In the genomic region with DNA sequence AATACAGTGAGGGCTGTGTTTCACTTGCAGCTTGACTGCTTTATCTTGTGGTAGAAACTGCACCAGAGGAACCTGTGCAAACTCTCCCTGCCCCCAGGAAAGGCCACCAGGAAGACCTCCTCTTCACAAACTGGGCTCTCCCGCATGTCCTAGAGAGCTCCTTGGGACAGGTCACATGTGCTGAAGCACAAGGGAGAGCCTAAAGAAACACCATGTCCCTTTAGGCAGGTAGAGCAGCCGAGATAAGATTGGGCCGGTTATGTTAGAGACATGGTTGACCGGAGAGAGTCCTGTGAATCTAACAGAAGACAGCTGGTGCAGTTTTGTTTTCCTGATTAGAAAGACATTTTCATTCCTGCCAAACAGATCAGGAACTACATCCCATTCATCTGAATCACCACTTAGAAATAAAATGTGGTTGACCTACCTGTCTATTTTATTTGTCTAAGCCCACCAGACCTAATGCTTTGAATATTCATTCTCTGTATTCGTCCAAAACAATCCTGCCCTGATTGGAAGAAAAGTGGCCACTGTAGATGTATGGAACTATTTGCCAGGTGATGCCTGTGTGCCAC, we compare ENCODE assay signal across 17 cellular contexts.
"Had no signal": no experiment of that assay in that cellular context is flagged by ENCODE, and none has a peak within 500 bp of the region (broad histone marks: within the 10 kb centered on the region; RNA-seq: fewer than 3 reads in every experiment).

No MANE protein-coding gene starts in this region.

- H3K4me3 Mint-ChIP-seq: activated CD4-positive, alpha-beta T cell treated with anti-CD3 and anti-CD28 coated beads, Interleukin-2, amount 10 ng/mL, durations not matched to agents 24 days and 14 days; activated CD8-positive, alpha-beta T cell treated with anti-CD3 and anti-CD28 coated beads for 36 hours; activated naive CD4-positive, alpha-beta T cell treated with anti-CD3 and anti-CD28 coated beads for 36 hours; activated T-helper 17 cell treated with anti-CD3 and anti-CD28 coated beads, Interleukin-2, amount 50 U/mL, for 72 hours; dendritic cell treated with granulocyte-macrophage colony-stimulating factor and Interleukin-4, amounts not matched to agents 40 ng/mL and 50 ng/mL, for 4 days; effector memory CD8-positive, alpha-beta T cell; T-helper 1 cell treated with Interleukin-12 subunit alpha and Interleukin-12 subunit beta and Interleukin-4 antibody, amounts not matched to agents 30 μg/mL and 1 μg/mL, for 36 hours had no signal

- H3K27me3 ChIP-seq: esophagus squamous epithelium, right atrium auricular region, stomach, upper lobe of left lung had no signal

- H3K27ac Mint-ChIP-seq: activated CD4-positive, alpha-beta T cell treated with anti-CD3 and anti-CD28 coated beads, Interleukin-2, amount 10 ng/mL, durations not matched to agents 24 days and 14 days; activated CD8-positive, alpha-beta T cell treated with anti-CD3 and anti-CD28 coated beads for 36 hours; activated naive CD4-positive, alpha-beta T cell treated with anti-CD3 and anti-CD28 coated beads for 36 hours; activated T-helper 17 cell treated with anti-CD3 and anti-CD28 coated beads, Interleukin-2, amount 50 U/mL, for 72 hours; dendritic cell treated with granulocyte-macrophage colony-stimulating factor and Interleukin-4, amounts not matched to agents 40 ng/mL and 50 ng/mL, for 4 days; effector memory CD8-positive, alpha-beta T cell; progenitor cell of endocrine pancreas; T-helper 1 cell treated with Interleukin-12 subunit alpha and Interleukin-12 subunit beta and Interleukin-4 antibody, amounts not matched to agents 30 μg/mL and 1 μg/mL, for 36 hours had no signal

- H3K4me1 Mint-ChIP-seq: activated CD4-positive, alpha-beta T cell treated with anti-CD3 and anti-CD28 coated beads, Interleukin-2, amount 10 ng/mL, durations not matched to agents 24 days and 14 days had no signal

- ATAC-seq: activated CD8-positive, alpha-beta T cell treated with anti-CD3 and anti-CD28 coated beads for 36 hours; activated T-helper 17 cell treated with anti-CD3 and anti-CD28 coated beads, Interleukin-2, amount 50 U/mL, for 72 hours; effector memory CD8-positive, alpha-beta T cell; left lobe of liver had no signal

- DNase-seq: activated CD4-positive, alpha-beta T cell treated with anti-CD3 and anti-CD28 coated beads, Interleukin-2, amount 10 ng/mL, durations not matched to agents 24 days and 14 days; activated CD8-positive, alpha-beta T cell treated with anti-CD3 and anti-CD28 coated beads for 36 hours; activated naive CD4-positive, alpha-beta T cell treated with anti-CD3 and anti-CD28 coated beads for 36 hours; activated T-cell treated with anti-CD3 and anti-CD28 coated beads, Interleukin-2, amount 50 U/mL, for 1 hour; effector memory CD8-positive, alpha-beta T cell; esophagus squamous epithelium; hippocampal formation; stimulated activated CD4-positive, alpha-beta T cell treated with anti-CD3 and anti-CD28 coated beads, Interleukin-2, amount 100 ng/mL, for 48 hours; stomach; upper lobe of left lung had no signal

- H3K27ac ChIP-seq: esophagus squamous epithelium, right atrium auricular region, skin epidermis, stomach, upper lobe of left lung had no signal

- H3K4me1 ChIP-seq: right atrium auricular region, upper lobe of left lung had no signal

- H3K36me3 ChIP-seq: right atrium auricular region had no signal

- H3K4me3 ChIP-seq: esophagus squamous epithelium, right atrium auricular region, skin epidermis, stomach, upper lobe of left lung had no signal
